Comparison of ENCODE assay signal across 1 cellular context in genomic region chr15:74783072-74783807, GRCh38.
TF ChIP-seq lines count a peak whose summit lies in the region.

No MANE protein-coding gene starts in this region.

TF ChIP-seq in HepG2, 621 proteins besides CTCF, POLR2A, EP300 and RAD21 (continued from another document and continues in another):
- TF ChIP-seq NAIF1 (CRISPR knock-in tag; IDR thresholded peaks at IDR 0.05; ENCODE audit: borderline replicate concordance) (no peak), SP5 (CRISPR knock-in tag; IDR thresholded peaks at IDR 0.05; ENCODE audit: borderline replicate concordance, low read depth) (peak; percentile 46; the same call in 1 of the 2 replicates), RARG (CRISPR knock-in tag; IDR thresholded peaks at IDR 0.05; ENCODE audit: low read depth) (no peak), EHMT2 (IDR thresholded peaks at IDR 0.05; ENCODE audit: borderline replicate concordance, low read depth, low read length) (no peak), ZSCAN12 (CRISPR knock-in tag; IDR thresholded peaks at IDR 0.05) (no peak), ZNF235 (CRISPR knock-in tag; IDR thresholded peaks at IDR 0.05; ENCODE audit: borderline replicate concordance) (no peak), ZNF354B (CRISPR knock-in tag; IDR thresholded peaks at IDR 0.05) (no peak), ZNF33A (CRISPR knock-in tag; IDR thresholded peaks at IDR 0.05; ENCODE audit: borderline replicate concordance) (no peak), TFE3 (CRISPR knock-in tag; IDR thresholded peaks at IDR 0.05) (peak; percentile 51; the same call in 1 of the 2 replicates), MEF2D (CRISPR knock-in tag; IDR thresholded peaks at IDR 0.05) (0 out of 2 replicates have a peak, but pooled peaks have one; percentile 47), SMAD3 (CRISPR knock-in tag; IDR thresholded peaks at IDR 0.05) (no peak), ZNF431 (CRISPR knock-in tag; IDR thresholded peaks at IDR 0.05; ENCODE audit: borderline replicate concordance, low read depth) (no peak), SIX4 (CRISPR knock-in tag; IDR thresholded peaks at IDR 0.05) (no peak), RORA (CRISPR knock-in tag; IDR thresholded peaks at IDR 0.05) (no peak), ZNF619 (CRISPR knock-in tag; IDR thresholded peaks at IDR 0.05) (no peak), SRSF4 (IDR thresholded peaks at IDR 0.05; ENCODE audit: low read depth, low read length, poor library complexity, severe bottlenecking) (no peak), THAP7 (CRISPR knock-in tag; IDR thresholded peaks at IDR 0.05) (no peak), RFXAP (CRISPR knock-in tag; IDR thresholded peaks at IDR 0.05; ENCODE audit: borderline replicate concordance) (no peak), YEATS2 (CRISPR knock-in tag; IDR thresholded peaks at IDR 0.05; ENCODE audit: borderline replicate concordance) (peak; percentile 23; the same call in 1 of the 2 replicates), ARNTL (CRISPR knock-in tag; IDR thresholded peaks at IDR 0.05) (peak; percentile 47; the same call in 1 of the 2 replicates), HES4 (CRISPR knock-in tag; IDR thresholded peaks at IDR 0.05; ENCODE audit: borderline replicate concordance) (no peak), ZKSCAN8 (CRISPR knock-in tag; IDR thresholded peaks at IDR 0.05; ENCODE audit: borderline replicate concordance) (no peak), AGO1 (IDR thresholded peaks at IDR 0.05; ENCODE audit: low read depth, low read length, poor library complexity, severe bottlenecking) (no peak), ZNF17 (CRISPR knock-in tag; IDR thresholded peaks at IDR 0.05) (no peak), ZNF446 (CRISPR knock-in tag; IDR thresholded peaks at IDR 0.05) (no peak), NKX3-1 (CRISPR knock-in tag; IDR thresholded peaks at IDR 0.05) (0 out of 2 replicates have a peak, but pooled peaks have one; percentile 28), ZNF180 (CRISPR knock-in tag; IDR thresholded peaks at IDR 0.05; ENCODE audit: borderline replicate concordance, low read depth) (no peak), TEAD2 (CRISPR knock-in tag; IDR thresholded peaks at IDR 0.05) (no peak), DRAP1 (CRISPR knock-in tag; IDR thresholded peaks at IDR 0.05) (no peak), ZNF264 (CRISPR knock-in tag; IDR thresholded peaks at IDR 0.05) (0 out of 2 replicates have a peak, but pooled peaks have one; percentile 23), ZBTB33 (CRISPR knock-in tag; IDR thresholded peaks at IDR 0.05) (no peak), ZNF687 (CRISPR knock-in tag; IDR thresholded peaks at IDR 0.05) (peak; percentile 99), ZNF780A (CRISPR knock-in tag; IDR thresholded peaks at IDR 0.05) (no peak), ZNF761 (CRISPR knock-in tag; conservative IDR thresholded peaks at IDR 0.05) (no peak), PATZ1 (CRISPR knock-in tag; IDR thresholded peaks at IDR 0.05) (peak; percentile 32; the same call in 1 of the 2 replicates), ZNF615 (CRISPR knock-in tag; IDR thresholded peaks at IDR 0.05; ENCODE audit: borderline replicate concordance) (no peak), THAP8 (CRISPR knock-in tag; IDR thresholded peaks at IDR 0.05; ENCODE audit: borderline replicate concordance) (no peak), ZNF773 (CRISPR knock-in tag; IDR thresholded peaks at IDR 0.05; ENCODE audit: borderline replicate concordance) (no peak), FUBP1 (CRISPR knock-in tag; IDR thresholded peaks at IDR 0.05; ENCODE audit: borderline replicate concordance) (no peak), GATA4 (IDR thresholded peaks at IDR 0.05; ENCODE audit: borderline replicate concordance, low read depth) (no peak), ZBTB25 (CRISPR knock-in tag; IDR thresholded peaks at IDR 0.05) (no peak), HIVEP1 (CRISPR knock-in tag; IDR thresholded peaks at IDR 0.05) (0 out of 2 replicates have a peak, but pooled peaks have one; percentile 44)
